Comparison of ENCODE assay signal across 1 cellular context in genomic region chr10:35843524-35844171, GRCh38.
TF ChIP-seq lines count a peak whose summit lies in the region.

No MANE protein-coding gene starts in this region.

TF ChIP-seq in GM23338, 12 proteins besides CTCF, POLR2A, EP300 and RAD21 (continued from another document):
- TF ChIP-seq REST (IDR thresholded peaks at IDR 0.05; ENCODE audit: unreplicated experiment), result no peak
- no peak for TF ChIP-seq ZNF462 (CRISPR knock-in tag; IDR thresholded peaks at IDR 0.05)
- TF ChIP-seq POLR2AphosphoS5 (IDR thresholded peaks at IDR 0.05; ENCODE audit: low read depth), result no peak
- TF ChIP-seq ETS1 (IDR thresholded peaks at IDR 0.05), result no peak
- no peak for TF ChIP-seq ZNF331 (CRISPR knock-in tag; IDR thresholded peaks at IDR 0.05; ENCODE audit: low read depth)
- TF ChIP-seq EZH2phosphoT487 (IDR thresholded peaks at IDR 0.05; ENCODE audit: unreplicated experiment), result no peak
